8 cellular contexts compared by ENCODE assay signal in genomic region chr2:226798422-226799210, GRCh38. TPM values are rescaled to one million over a fixed set of nuclear protein-coding genes. Genes with fewer than 3 reads are reported as not detected.
A peak's percentile ranks its signal among the peaks of the same experiment; 100 is the strongest.
DNase-seq lines count a peak whose midpoint lies in the region; ATAC-seq, FAIRE-seq and TF ChIP-seq lines count a peak whose summit lies in the region.

No MANE protein-coding gene starts in this region.

- no peak for TF ChIP-seq EP300 in SK-N-SH (IDR thresholded peaks at IDR 0.05; ENCODE audit: borderline replicate concordance in 1 of 2, low read depth in 1 of 2, low read length in 1 of 2)

- H3K4me1 ChIP-seq in SK-N-SH (ENCODE audit: control insufficient read depth in 1 of 2, insufficient read depth in 2 of 2, low read depth in 1 of 2, low read length in 1 of 2) (peaks cover 3 to 20% of the 10 kb centered on the region in 2 experiments; a peak in 3 of 4 replicates), mammary epithelial cell (ENCODE audit: insufficient read depth, low read length) (peaks cover 39% of the 10 kb centered on the region), keratinocyte (ENCODE audit: control insufficient read depth, extremely low read depth, insufficient read depth, low read length) (peaks cover 39% of the 10 kb centered on the region)

- peak overlapping the region in 1 of 2 experiments; percentile 74; a peak in 2 of 4 replicates for H3K27ac ChIP-seq in SK-N-SH (ENCODE audit: low read depth in 2 of 2, low read length in 1 of 2)
- H3K27ac ChIP-seq in mammary epithelial cell (ENCODE audit: insufficient read depth, low read depth, low read length): peak overlapping the region; percentile 59
- peak overlapping the region; percentile 77 for H3K27ac ChIP-seq in keratinocyte (ENCODE audit: control insufficient read depth, insufficient read depth, low read length)

- CTCF ChIA-PET in SK-N-SH (lab: Yijun Ruan, JAX): interaction anchor here (0.6 to 3.3 kb wide), 14 partner anchors 9 to 1130 kb away, joined by 3 to 22 read pairs (median 3); partner anchors contain the start of gene RHBDD1
- CTCF ChIA-PET in mammary epithelial cell (lab: Charles Lee; ENCODE audit: low non-redundant PET): no interaction called here

- peak; percentile 39 for ATAC-seq in HG03064 (IDR thresholded peaks at IDR 0.05; ENCODE audit: low read depth, unreplicated experiment)

- peak; percentile 11 for DNase-seq in DMS153 (lab: John Stamatoyannopoulos, UW)
- DNase-seq in DMS153 treated with DMSO at 0.1 percent for 48 hours (lab: John Stamatoyannopoulos, UW; ENCODE audit: unreplicated experiment): no peak
- DNase-seq in SK-N-SH: peak; percentile 74
- peak; percentile 55 for DNase-seq in mammary epithelial cell
- DNase-seq in keratinocyte (ENCODE audit: low read depth, low spot score): no peak
- DNase-seq in stimulated activated CD4-positive, alpha-beta T cell treated with anti-CD3 and anti-CD28 coated beads, Interleukin-15, amount 100 ng/mL, for 24 hours: peak; percentile 58
- DNase-seq in NCI-H1436 (lab: John Stamatoyannopoulos, UW): no peak

- dilution Hi-C loops in mammary epithelial cell (cut with HindIII; ENCODE audit: low sequenced_read_pairs) (no loop called here), keratinocyte (cut with MboI; ENCODE audit: extremely low pct_ligation_motif_present, low sequenced_read_pairs) (no loop called here)

- no peaks in the 10 kb centered on the region for H3K9me2 ChIP-seq in SK-N-SH

- POLR2A ChIA-PET in SK-N-SH (lab: Yijun Ruan, JAX): no interaction called here

- peak overlapping the region; percentile 79 to 90 for H3K4me3 ChIP-seq in SK-N-SH (ENCODE audit: low read depth in 2 of 2, low read length in 1 of 2)
- H3K4me3 ChIP-seq in mammary epithelial cell (replicated peaks in 1 of 3; ENCODE audit: insufficient read depth in 1 of 3, low read depth in 2 of 3, low read length in 3 of 3): peak overlapping the region; percentile 82 to 92 (median 85)
- peak overlapping the region; percentile 76 to 90 (median 86) for H3K4me3 ChIP-seq in keratinocyte (ENCODE audit: control insufficient read depth in 2 of 3, extremely low read depth in 1 of 3, insufficient read depth in 2 of 3, low read depth in 1 of 3, low read length in 3 of 3)

- no peak for FAIRE-seq in keratinocyte (lab: Jason Lieb, UNC)

- intact Hi-C loops in mammary epithelial cell (cut with micrococcal nuclease): loop anchor here (5.0 to 10.0 kb wide), 8 partner anchors 236 to 774 kb away; no protein-coding TSS in a partner anchor

- no peak for TF ChIP-seq RAD21 in SK-N-SH (IDR thresholded peaks at IDR 0.05; ENCODE audit: low read length)

- in situ Hi-C loops in mammary epithelial cell (cut with MboI; ENCODE audit: low sequenced_read_pairs in 2 of 2): loop anchor here (5.0 to 25.0 kb wide), 4 partner anchors 364 to 911 kb away; no protein-coding TSS in a partner anchor

- H3F3A ChIP-seq in SK-N-SH (replicated peaks; ENCODE audit: insufficient read depth): peaks cover 10% of the 10 kb centered on the region

- H4K20me1 ChIP-seq in SK-N-SH (ENCODE audit: insufficient read depth) (peaks cover 10% of the 10 kb centered on the region; the same call in 1 of the 2 replicates), mammary epithelial cell (ENCODE audit: insufficient read depth, low read length) (peaks cover 3% of the 10 kb centered on the region), keratinocyte (ENCODE audit: control insufficient read depth, extremely low read depth, insufficient read depth, low read length) (no peaks in the 10 kb centered on the region)

- BruUV-seq in mammary epithelial cell (replicated peaks; lab: Mats Ljungman, UMichigan): no TSS peak

- H3K27me3 ChIP-seq in SK-N-SH (ENCODE audit: insufficient read depth) (no peaks in the 10 kb centered on the region), mammary epithelial cell (ENCODE audit: insufficient read depth, low read length) (no peaks in the 10 kb centered on the region), keratinocyte (ENCODE audit: control insufficient read depth, extremely low read depth, insufficient read depth, low read length) (no peaks in the 10 kb centered on the region)

- H3K79me2 ChIP-seq in SK-N-SH (ENCODE audit: insufficient read depth): peaks cover 60% of the 10 kb centered on the region
- peaks cover 60% of the 10 kb centered on the region for H3K79me2 ChIP-seq in mammary epithelial cell (ENCODE audit: insufficient read depth, low read length)
- peaks cover 57% of the 10 kb centered on the region for H3K79me2 ChIP-seq in keratinocyte (ENCODE audit: control insufficient read depth, insufficient read depth, low read length)

- H3K36me3 ChIP-seq in SK-N-SH (replicated peaks in 1 of 2; ENCODE audit: control insufficient read depth in 1 of 2, insufficient read depth in 2 of 2, low read length in 1 of 2) (peaks cover 0 to 33% of the 10 kb centered on the region in 2 experiments), mammary epithelial cell (ENCODE audit: insufficient read depth, low read length) (peaks cover 12% of the 10 kb centered on the region), keratinocyte (ENCODE audit: control insufficient read depth in 2 of 2, extremely low read depth in 1 of 2, insufficient read depth in 2 of 2, low read length in 2 of 2) (peaks cover 15% of the 10 kb centered on the region in 2 experiments)

- no peaks in the 10 kb centered on the region for H3K9me1 ChIP-seq in keratinocyte (ENCODE audit: control insufficient read depth, extremely low read depth, insufficient read depth, low read length)

- 41% methylated on average over 26 of the region's 80 CpGs for WGBS in SK-N-SH (ENCODE audit: low lambda C conversion rate)
- 7% methylated on average over 11 of the region's 80 CpGs for WGBS in mammary epithelial cell (ENCODE audit: low coverage, missing lambda C conversion rate)

- peak overlapping the region; percentile 91 for H3K9ac ChIP-seq in SK-N-SH
- peak overlapping the region; percentile 71 for H3K9ac ChIP-seq in mammary epithelial cell (ENCODE audit: insufficient read depth, low read length)
- H3K9ac ChIP-seq in keratinocyte (ENCODE audit: control insufficient read depth, extremely low read depth, insufficient read depth, low read length): peak overlapping the region; percentile 88

- no peaks in the 10 kb centered on the region for H3K9me3 ChIP-seq in SK-N-SH
- H3K9me3 ChIP-seq in mammary epithelial cell (replicated peaks; ENCODE audit: insufficient read depth, low read length): peaks cover 3% of the 10 kb centered on the region
- no peaks in the 10 kb centered on the region for H3K9me3 ChIP-seq in keratinocyte (ENCODE audit: control insufficient read depth, low read depth, low read length)

- TF ChIP-seq CTCF in SK-N-SH (IDR thresholded peaks at IDR 0.05) (no peak), mammary epithelial cell (conservative IDR thresholded peaks at IDR 0.05 in 1 of 2, IDR thresholded peaks at IDR 0.05 in 1 of 2; ENCODE audit: extremely low read depth in 1 of 2, insufficient read depth in 1 of 2, low read depth in 1 of 2, low read length in 2 of 2) (peak in 1 of 2 donors; percentile 29), keratinocyte (optimal IDR thresholded peaks at IDR 0.05 in 1 of 3, IDR thresholded peaks at IDR 0.05 in 1 of 3, conservative IDR thresholded peaks at IDR 0.05 in 1 of 3; ENCODE audit: extremely low read depth in 1 of 3, insufficient read depth in 2 of 3, low read length in 3 of 3) (peak in 1 of 3 experiments; percentile 56)

- H2AFZ ChIP-seq in SK-N-SH (ENCODE audit: low read depth) (peak overlapping the region; percentile 78), mammary epithelial cell (ENCODE audit: low read depth, low read length) (peak overlapping the region; percentile 75), keratinocyte (ENCODE audit: control insufficient read depth, low read length) (peak overlapping the region; percentile 26)

- H3K4me2 ChIP-seq in SK-N-SH: peak overlapping the region; percentile 90
- peak overlapping the region; percentile 93 for H3K4me2 ChIP-seq in mammary epithelial cell (ENCODE audit: insufficient read depth, low read depth, low read length)
- peak overlapping the region; percentile 81 for H3K4me2 ChIP-seq in keratinocyte (ENCODE audit: control insufficient read depth, extremely low read depth, insufficient read depth, low read depth, low read length)

TF ChIP-seq in SK-N-SH, 30 proteins besides CTCF, POLR2A, EP300 and RAD21:
- TF ChIP-seq EZH2phosphoT487 (IDR thresholded peaks at IDR 0.05; ENCODE audit: borderline replicate concordance, low read depth) (no peak), MAX (IDR thresholded peaks at IDR 0.05; ENCODE audit: low read depth) (peak; percentile 30; the same call in 1 of the 2 replicates)

RNA-seq across cellular contexts. Expression of gene IRS1, which starts 1.0 kb away (rescaled TPM):
- polyA plus RNA-seq in SK-N-SH (2012; rRNA removed) (15.8 and 16.5 TPM in 2 replicates), mammary epithelial cell (27.6 TPM), keratinocyte (10.1 to 15.8 TPM (median 11.2 TPM) in 3 replicates)
- 10.2 and 14.6 TPM in 2 replicates for polyA plus RNA-seq in SK-N-SH (2012; cell fraction: cytosol; rRNA removed)
- polyA plus RNA-seq in SK-N-SH (2012; cell fraction: nucleus; rRNA removed): 11.7 and 14.7 TPM in 2 replicates
- 10 to 100 TPM; 25.8 to 36.2 TPM for total RNA-seq in mammary epithelial cell
- polyA minus RNA-seq in mammary epithelial cell (45.6 TPM), keratinocyte (15.8 to 35.1 TPM (median 21.6 TPM) in 3 replicates)
- polyA plus RNA-seq in keratinocyte (2011; ENCODE audit: low read depth): 3.1 TPM
- 8.4 and 12.5 TPM in 2 replicates for polyA plus RNA-seq in keratinocyte (2011; cell fraction: cytosol; rRNA removed)
- polyA plus RNA-seq in keratinocyte (2011; cell fraction: nucleus; rRNA removed): 21.1 and 26.0 TPM in 2 replicates
- 4.4 and 14.4 TPM in 2 replicates for polyA plus RNA-seq in keratinocyte (2012; ENCODE audit: low replicate concordance)
- polyA minus RNA-seq in keratinocyte (2011; cell fraction: cytosol; rRNA and poly(A)+ RNA removed): 34.7 TPM
- 38.6 and 48.2 TPM in 2 replicates for polyA minus RNA-seq in keratinocyte (2011; cell fraction: nucleus; rRNA and poly(A)+ RNA removed)

RNA-seq across cellular contexts. Expression of gene RHBDD1, which starts 37.2 kb away (rescaled TPM):
- polyA plus RNA-seq in SK-N-SH (2012; rRNA removed): 10.3 and 10.8 TPM in 2 replicates
- polyA plus RNA-seq in SK-N-SH (2012; cell fraction: cytosol; rRNA removed): 10.6 and 11.0 TPM in 2 replicates
- 7.6 and 11.7 TPM in 2 replicates for polyA plus RNA-seq in SK-N-SH (2012; cell fraction: nucleus; rRNA removed)
- total RNA-seq in mammary epithelial cell: 10 to 100 TPM; 43.3 to 52.1 TPM
- polyA plus RNA-seq in mammary epithelial cell: 12.1 TPM
- polyA minus RNA-seq in mammary epithelial cell: 63.2 TPM
- 22.1 to 27.8 TPM (median 22.8 TPM) in 3 replicates for polyA plus RNA-seq in keratinocyte
- polyA plus RNA-seq in keratinocyte (2011; ENCODE audit: low read depth): 25.1 TPM
- polyA plus RNA-seq in keratinocyte (2011; cell fraction: cytosol; rRNA removed): 10.7 and 33.0 TPM in 2 replicates
- polyA plus RNA-seq in keratinocyte (2011; cell fraction: nucleus; rRNA removed): 28.3 and 32.6 TPM in 2 replicates
- 16.2 and 22.0 TPM in 2 replicates for polyA plus RNA-seq in keratinocyte (2012; ENCODE audit: low replicate concordance)
- 14.7 to 83.2 TPM (median 78.3 TPM) in 3 replicates for polyA minus RNA-seq in keratinocyte
- polyA minus RNA-seq in keratinocyte (2011; cell fraction: cytosol; rRNA and poly(A)+ RNA removed): 19.4 TPM
- 31.2 and 82.2 TPM in 2 replicates for polyA minus RNA-seq in keratinocyte (2011; cell fraction: nucleus; rRNA and poly(A)+ RNA removed)

Comparison
In these comparisons a context has a peak if more than half of its experiments do, and no peak if none do; other contexts are left out.
1. DNase-seq: peak in DMS153 (single experiment), SK-N-SH (single experiment), mammary epithelial cell (single experiment) and stimulated activated CD4-positive, alpha-beta T cell treated with anti-CD3 and anti-CD28 coated beads, Interleukin-15, amount 100 ng/mL, for 24 hours (single experiment); none in DMS153 treated with DMSO at 0.1 percent for 48 hours (single experiment), keratinocyte (single experiment) and NCI-H1436 (single experiment).
2. H2AFZ ChIP-seq: peak in every context shown above with its lines; median percentile 78 in SK-N-SH; 75 in mammary epithelial cell; 26 in keratinocyte.
3. Peak in every context shown above with its lines, with median percentiles within 50 percentile points of each other: H3K4me2 ChIP-seq, H3K4me3 ChIP-seq and H3K9ac ChIP-seq.